ENCODE assay signal across 8 cellular contexts in genomic region chr18:57437782-57438668, GRCh38. TPM values are rescaled to one million over a fixed set of nuclear protein-coding genes. Genes with fewer than 3 reads are reported as not detected.
DNase-seq lines count a peak whose midpoint lies in the region; ATAC-seq and TF ChIP-seq lines count a peak whose summit lies in the region.

No MANE protein-coding gene starts in this region.

- intact Hi-C loops in posterior vena cava (cut with DNase I), result no loop called here

- no peak overlapping the region for H3K4me3 ChIP-seq in foreskin fibroblast (ENCODE audit: low read depth in 1 of 2, low read length in 2 of 2)

- TF ChIP-seq CTCF in foreskin fibroblast (IDR thresholded peaks at IDR 0.05; ENCODE audit: low read depth, low read length) (peak; percentile 64), omental fat pad (IDR thresholded peaks at IDR 0.05) (no peak)

- ATAC-seq in HG02678 (IDR thresholded peaks at IDR 0.05; ENCODE audit: unreplicated experiment) (peak; percentile 54), omental fat pad (ENCODE audit: low FRiP score) (no peak), HG02798 (IDR thresholded peaks at IDR 0.05; ENCODE audit: poor library complexity, unreplicated experiment) (no peak)

- peak; percentile 54 for DNase-seq in EH (ENCODE audit: low read depth)
- peak; percentile 76 for DNase-seq in NCI-H2227 treated with DMSO at 0.1 percent for 48 hours (lab: John Stamatoyannopoulos, UW)
- DNase-seq in activated CD8-positive, alpha-beta memory T cell treated with anti-CD3 and anti-CD28 coated beads, Interleukin-2, amount 50 U/mL, for 24 hours (ENCODE audit: extremely low read depth), result peak; percentile 41
- DNase-seq in foreskin fibroblast, result peak; percentile 63 to 71
- peak; percentile 83 for DNase-seq in posterior vena cava (ENCODE audit: low spot score)
- no peak for DNase-seq in omental fat pad (ENCODE audit: low spot score)

RNA-seq across cellular contexts. Expression of gene ONECUT2, which starts 2.9 kb away (rescaled TPM):
- under 1 TPM; 0.05 TPM for total RNA-seq in posterior vena cava
- under 1 TPM in 2 of 4 donors, not detected in 2; under 0.01 to 0.06 TPM for total RNA-seq in omental fat pad
